In genomic region chr10:21495002-21495685, GRCh38 we compare ENCODE assay signal across 9 cellular contexts. TPM values are rescaled to one million over a fixed set of nuclear protein-coding genes. Genes with fewer than 3 reads are reported as not detected.
DNase-seq lines count a peak whose midpoint lies in the region; ATAC-seq, FAIRE-seq and TF ChIP-seq lines count a peak whose summit lies in the region.
"Had no signal": no experiment of that assay in that cellular context is flagged by ENCODE, and none has a peak within 500 bp of the region (broad histone marks: within the 10 kb centered on the region; RNA-seq: fewer than 3 reads in every experiment).

No MANE protein-coding gene starts in this region.

- H3K79me2 ChIP-seq in endothelial cell of umbilical vein (ENCODE audit: control insufficient read depth, insufficient read depth, low read length) (no peaks in the 10 kb centered on the region), neural progenitor cell (ENCODE audit: low read depth) (peaks cover 93% of the 10 kb centered on the region)

- H3K4me2 ChIP-seq in endothelial cell of umbilical vein (ENCODE audit: insufficient read depth, low read length) (peak overlapping the region; percentile 90), neural progenitor cell (peak overlapping the region; percentile 89)

- H3K36me3 ChIP-seq in endothelial cell of umbilical vein (ENCODE audit: control insufficient read depth in 2 of 2, extremely low read depth in 1 of 2, insufficient read depth in 2 of 2, low read length in 2 of 2) (no peaks in the 10 kb centered on the region), neural progenitor cell (no peaks in the 10 kb centered on the region)

- H3K9ac ChIP-seq in endothelial cell of umbilical vein (replicated peaks; ENCODE audit: extremely low read depth, insufficient read depth, low read length) (peak overlapping the region; percentile 58), neural progenitor cell (peak overlapping the region; percentile 61)

- TF ChIP-seq POLR2A in NB4 (IDR thresholded peaks at IDR 0.05; ENCODE audit: extremely low read depth, insufficient read length) = no peak
- no peak for TF ChIP-seq POLR2A in endothelial cell of umbilical vein (IDR thresholded peaks at IDR 0.05; ENCODE audit: low read depth, low read length)

- peaks cover 12% of the 10 kb centered on the region for H3K4me1 ChIP-seq in endothelial cell of umbilical vein (ENCODE audit: control insufficient read depth, extremely low read depth, insufficient read depth, low read length)
- peaks cover 25% of the 10 kb centered on the region for H3K4me1 ChIP-seq in neural progenitor cell

- H3K9me3 Mint-ChIP-seq in neural progenitor cell = no peaks in the 10 kb centered on the region

- H3K4me3 ChIP-seq in NB4 (ENCODE audit: low read depth, low read length) (peak overlapping the region; percentile 65), endothelial cell of umbilical vein (replicated peaks in 1 of 3; ENCODE audit: insufficient read depth in 1 of 3, low read depth in 1 of 3, low read length in 3 of 3) (peak overlapping the region; percentile 61 to 94 (median 86)), neural progenitor cell (peak overlapping the region; percentile 67)

- peak overlapping the region; percentile 93 for H3K4me3 Mint-ChIP-seq in neural progenitor cell

- peaks cover 48% of the 10 kb centered on the region for H3K4me1 Mint-ChIP-seq in neural progenitor cell

- peaks cover 68% of the 10 kb centered on the region for H3F3A ChIP-seq in neural progenitor cell (ENCODE audit: low read depth)

- H3K27ac Mint-ChIP-seq in neural progenitor cell = peak overlapping the region; percentile 86

- no peak for ATAC-seq in GM21447 (IDR thresholded peaks at IDR 0.05; ENCODE audit: unreplicated experiment)
- no peak for ATAC-seq in esophagus mucosa

- intact Hi-C loops in endothelial cell of umbilical vein (cut with micrococcal nuclease) = loop anchor here (1.0 to 10.0 kb wide), 16 partner anchors 131 to 1600 kb away; partner anchors contain the start of genes COMMD3, DNAJC1 and MSRB2

- POLR2A ChIA-PET in endothelial cell of umbilical vein (lab: Charles Lee) = interaction anchor here (0.6 to 2.3 kb wide), 4 partner anchors 31 to 458 kb away, joined by 3 to 11 read pairs (median 6); partner anchors contain the start of gene SKIDA1

- H3K27ac ChIP-seq in endothelial cell of umbilical vein (ENCODE audit: insufficient read depth, low read depth, low read length) (no peak overlapping the region), neural progenitor cell (peak overlapping the region; percentile 74)

- H2AFZ ChIP-seq in endothelial cell of umbilical vein (ENCODE audit: low read depth, low read length) (peak overlapping the region; percentile 94), neural progenitor cell (replicated peaks) (peak overlapping the region; percentile 34)

- no peaks in the 10 kb centered on the region for H3K9me1 ChIP-seq in endothelial cell of umbilical vein (replicated peaks; ENCODE audit: control insufficient read depth, extremely low read depth, insufficient read depth, low read length)

- no peak for FAIRE-seq in endothelial cell of umbilical vein (lab: Jason Lieb, UNC)
- FAIRE-seq: A204.1 had no signal

- TF ChIP-seq CTCF in NB4 (IDR thresholded peaks at IDR 0.05; ENCODE audit: low read depth, low read length) = no peak
- TF ChIP-seq CTCF in endothelial cell of umbilical vein (IDR thresholded peaks at IDR 0.05; ENCODE audit: extremely low read depth in 1 of 2, insufficient read depth in 1 of 2, low read depth in 1 of 2, low read length in 2 of 2) = no peak
- TF ChIP-seq CTCF in neural progenitor cell (IDR thresholded peaks at IDR 0.05) = no peak

- H3K27me3 Mint-ChIP-seq in neural progenitor cell (ENCODE audit: insufficient read depth, low read depth) = peaks cover 2% of the 10 kb centered on the region

- CTCF ChIA-PET in endothelial cell of umbilical vein (lab: Charles Lee) = interaction anchor here (0.8 to 7.5 kb wide), 29 partner anchors 21 to 1494 kb away, joined by 3 to 125 read pairs (median 5); partner anchors contain the start of genes MLLT10 and SKIDA1

- BruUV-seq in endothelial cell of umbilical vein (replicated peaks; lab: Mats Ljungman, UMichigan) = no TSS peak

- no peaks in the 10 kb centered on the region for H3K36me3 Mint-ChIP-seq in neural progenitor cell

- dilution Hi-C loops in endothelial cell of umbilical vein (cut with MboI; ENCODE audit: extremely low pct_ligation_motif_present, low sequenced_read_pairs) = no loop called here

- H3K9me3 ChIP-seq in endothelial cell of umbilical vein (replicated peaks; ENCODE audit: control insufficient read depth, insufficient read depth, low read length) (no peaks in the 10 kb centered on the region), neural progenitor cell (ENCODE audit: low read depth) (no peaks in the 10 kb centered on the region)

- peak; percentile 34 for DNase-seq in DMS 273 (lab: John Stamatoyannopoulos, UW; ENCODE audit: unreplicated experiment)
- no peak for DNase-seq in DMS 273 treated with DMSO at 0.1 percent for 48 hours (lab: John Stamatoyannopoulos, UW)
- DNase-seq in NB4 (ENCODE audit: low read depth) = no peak
- peak; percentile 41 for DNase-seq in endothelial cell of umbilical vein (ENCODE audit: low read depth, low spot score)
- no peak for DNase-seq in neural progenitor cell (ENCODE audit: low spot score)
- DNase-seq in midbrain (lab: John Stamatoyannopoulos, UW) = no peak

- H4K20me1 ChIP-seq in endothelial cell of umbilical vein (replicated peaks; ENCODE audit: control insufficient read depth, extremely low read depth, insufficient read depth, low read length) = no peaks in the 10 kb centered on the region
- peaks cover 3% of the 10 kb centered on the region for H4K20me1 ChIP-seq in neural progenitor cell (ENCODE audit: low read depth)

- H3K27me3 ChIP-seq in endothelial cell of umbilical vein (ENCODE audit: control insufficient read depth in 2 of 2, insufficient read depth in 2 of 2, low read length in 2 of 2) (peaks cover 9 to 29% of the 10 kb centered on the region in 2 experiments), neural progenitor cell (peaks cover 9% of the 10 kb centered on the region)

TF ChIP-seq in endothelial cell of umbilical vein, 7 proteins besides CTCF, POLR2A, EP300 and RAD21:
- TF ChIP-seq, protein P1, sequence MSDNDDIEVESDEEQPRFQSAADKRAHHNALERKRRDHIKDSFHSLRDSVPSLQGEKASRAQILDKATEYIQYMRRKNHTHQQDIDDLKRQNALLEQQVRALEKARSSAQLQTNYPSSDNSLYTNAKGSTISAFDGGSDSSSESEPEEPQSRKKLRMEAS (IDR thresholded peaks at IDR 0.05; ENCODE audit: insufficient read depth, insufficient read length) = no peak
- TF ChIP-seq JUN (IDR thresholded peaks at IDR 0.05; ENCODE audit: borderline replicate concordance, insufficient read depth, insufficient read length, low read depth) (no peak), GATA2 (IDR thresholded peaks at IDR 0.05; ENCODE audit: insufficient read depth, insufficient read length, low read depth, low read length) (no peak), MYC (IDR thresholded peaks at IDR 0.05; ENCODE audit: low read depth, low read length) (no peak), FOS (IDR thresholded peaks at IDR 0.05; ENCODE audit: borderline replicate concordance, insufficient read depth, low read length) (no peak)

RNA-seq across cellular contexts. Expression of gene SKIDA1, which starts 30.3 kb away (rescaled TPM):
- total RNA-seq in endothelial cell of umbilical vein (0.71 and 0.83 TPM in 2 replicates), neural progenitor cell (ENCODE audit: low replicate concordance) (123 and 127 TPM in 2 replicates), esophagus mucosa (0.44 TPM)
- polyA plus RNA-seq in endothelial cell of umbilical vein = 0.11 and 0.21 TPM in 2 replicates
- 0.18 and 0.23 TPM in 2 replicates for polyA plus RNA-seq in endothelial cell of umbilical vein (2011; cell fraction: cytosol; rRNA removed)
- polyA plus RNA-seq in endothelial cell of umbilical vein (2011; cell fraction: nucleus; rRNA removed) = 0.35 and 1.5 TPM in 2 replicates
- polyA plus RNA-seq in endothelial cell of umbilical vein (2012) = 0.27 and 0.33 TPM in 2 replicates
- 0.36 and 0.73 TPM in 2 replicates for polyA minus RNA-seq in endothelial cell of umbilical vein
- 0.41 TPM for polyA minus RNA-seq in endothelial cell of umbilical vein (2011; cell fraction: cytosol; rRNA and poly(A)+ RNA removed)
- 0.24 and 0.53 TPM in 2 replicates for polyA minus RNA-seq in endothelial cell of umbilical vein (2011; cell fraction: nucleus; rRNA and poly(A)+ RNA removed)

RNA-seq across cellular contexts. Expression of gene MLLT10, which starts 38.9 kb away (rescaled TPM):
- 54.0 and 54.6 TPM in 2 replicates for total RNA-seq in endothelial cell of umbilical vein
- polyA plus RNA-seq in endothelial cell of umbilical vein = 30.6 and 35.4 TPM in 2 replicates
- polyA plus RNA-seq in endothelial cell of umbilical vein (2011; cell fraction: cytosol; rRNA removed) = 25.9 and 26.4 TPM in 2 replicates
- 78.7 and 85.6 TPM in 2 replicates for polyA plus RNA-seq in endothelial cell of umbilical vein (2011; cell fraction: nucleus; rRNA removed)
- polyA plus RNA-seq in endothelial cell of umbilical vein (2012) = 23.7 and 30.4 TPM in 2 replicates
- polyA minus RNA-seq in endothelial cell of umbilical vein = 133 and 157 TPM in 2 replicates
- 9.7 TPM for polyA minus RNA-seq in endothelial cell of umbilical vein (2011; cell fraction: cytosol; rRNA and poly(A)+ RNA removed)
- 123 and 131 TPM in 2 replicates for polyA minus RNA-seq in endothelial cell of umbilical vein (2011; cell fraction: nucleus; rRNA and poly(A)+ RNA removed)
- 55.7 and 61.3 TPM in 2 replicates for total RNA-seq in neural progenitor cell (ENCODE audit: low replicate concordance)
- 31.0 TPM for total RNA-seq in esophagus mucosa

Comparison
In these comparisons a context has a peak if more than half of its experiments do, and no peak if none do; other contexts are left out.
1. DNase-seq: peak in DMS 273 (single experiment) and endothelial cell of umbilical vein (single experiment); none in DMS 273 treated with DMSO at 0.1 percent for 48 hours (single experiment), NB4 (single experiment), neural progenitor cell (single experiment) and midbrain (single experiment).
2. RNA of gene SKIDA1, which starts 30.3 kb away (total RNA-seq): 123 to 127 TPM in neural progenitor cell; 0.71 to 0.83 TPM in endothelial cell of umbilical vein and 0.44 TPM in esophagus mucosa (single experiment); every median in the first group is over 10 times any median in the second.
3. Peak in every context shown above with its lines, with median percentiles within 50 percentile points of each other: H3K4me3 ChIP-seq.